ENCODE assay signal across 1 cellular context in genomic region chr10:109966961-109967738, GRCh38.
TF ChIP-seq lines count a peak whose summit lies in the region.

No MANE protein-coding gene starts in this region.

TF ChIP-seq in GM23338, 12 proteins besides CTCF, POLR2A, EP300 and RAD21 (continued from another document):
- TF ChIP-seq ZNF462 (CRISPR knock-in tag; IDR thresholded peaks at IDR 0.05) = no peak
- TF ChIP-seq NANOG (IDR thresholded peaks at IDR 0.05; ENCODE audit: borderline replicate concordance) = no peak
- no peak for TF ChIP-seq ZNF114 (CRISPR knock-in tag; IDR thresholded peaks at IDR 0.05)
- no peak for TF ChIP-seq ZNF331 (CRISPR knock-in tag; IDR thresholded peaks at IDR 0.05; ENCODE audit: low read depth)
- no peak for TF ChIP-seq JUNB (IDR thresholded peaks at IDR 0.05; ENCODE audit: unreplicated experiment)
- TF ChIP-seq EZH2 (IDR thresholded peaks at IDR 0.05; ENCODE audit: low read depth, unreplicated experiment) = no peak
